Comparison of ENCODE assay signal across 34 cellular contexts in genomic region chr11:77054018-77054417, GRCh38. TPM values are rescaled to one million over a fixed set of nuclear protein-coding genes. Genes with fewer than 3 reads are reported as not detected.
"Had no signal": no experiment of that assay in that cellular context is flagged by ENCODE, and none has a peak within 500 bp of the region (broad histone marks: within the 10 kb centered on the region; RNA-seq: fewer than 3 reads in every experiment).

No MANE protein-coding gene starts in this region.

- DNase-seq: activated B cell treated with CpG ODN at 0.5 μM for 24 hours; activated CD4-positive, alpha-beta memory T cell treated with anti-CD3 and anti-CD28 coated beads for 36 hours; activated CD4-positive, alpha-beta T cell treated with anti-CD3 and anti-CD28 coated beads for 4 hours; activated CD4-positive, alpha-beta T cell treated with anti-CD3 and anti-CD28 coated beads, Interleukin-2, amount 50 U/mL, for 1 hour; activated CD4-positive, CD25-positive, alpha-beta regulatory T cell treated with anti-CD3 and anti-CD28 coated beads, Interleukin-2, amount 50 U/mL, for 72 hours; activated CD8-positive, alpha-beta memory T cell treated with anti-CD3 and anti-CD28 coated beads, Interleukin-2, amount 50 U/mL, for 4 hours; activated gamma-delta T cell treated with Interleukin-2 at 50 U/mL for 16 hours; activated naive CD4-positive, alpha-beta T cell treated with anti-CD3 and anti-CD28 coated beads, Interleukin-2, amount 10 ng/mL, durations not matched to agents 7 days and 5 days; activated naive CD8-positive, alpha-beta T cell treated with anti-CD3 and anti-CD28 coated beads, Interleukin-2, amount 50 U/mL, for 24 hours; activated T-cell treated with anti-CD3 and anti-CD28 coated beads for 4 hours; activated T-cell treated with anti-CD3 and anti-CD28 coated beads, Interleukin-2, amount 50 U/mL, for 4 hours; anterior cingulate cortex; KG1; MM.1S; MV-4-11; NCI-H1092; NCI-H1417; NCI-H146; NCI-H187; NCI-H2029 treated with DMSO at 0.1 percent for 48 hours; NCI-H2171 treated with DMSO at 0.1 percent for 48 hours; NCI-H446; NCI-H510A treated with DMSO at 0.1 percent for 48 hours; NCI-H526 treated with DMSO at 0.1 percent for 48 hours; NK-92 treated with Interleukin-12 subunit alpha and Interleukin-12 subunit beta, amount 100 ng/mL, for 24 hours; Right ventricle myocardium superior; SW 1271; T-helper 1 cell; T-helper 2 cell; T-helper 9 cell had no signal

- H3K4me3 ChIP-seq: cardiac muscle cell had no signal

- H3K36me3 ChIP-seq: cardiac muscle cell had no signal

- ATAC-seq: activated naive CD8-positive, alpha-beta T cell treated with anti-CD3 and anti-CD28 coated beads, Interleukin-2, amount 50 U/mL, for 24 hours; activated T-cell treated with anti-CD3 and anti-CD28 coated beads, Interleukin-2, amount 50 U/mL, for 4 hours had no signal

- H3K27me3 ChIP-seq: cardiac muscle cell had no signal

- H3K27ac ChIP-seq: cardiac muscle cell had no signal

RNA-seq across cellular contexts. Expression of gene B3GNT6, which starts 19.8 kb away (rescaled TPM):
- total RNA-seq: activated B cell treated with CpG ODN at 0.5 μM for 24 hours; activated CD4-positive, alpha-beta memory T cell treated with anti-CD3 and anti-CD28 coated beads for 36 hours; activated T-cell treated with anti-CD3 and anti-CD28 coated beads, Interleukin-2, amount 50 U/mL, for 4 hours; activated T-helper 1 cell treated with anti-CD3 and anti-CD28 coated beads, Interleukin-12 subunit alpha, Interleukin-12 subunit beta, Interleukin-2, Interleukin-4 antibody, amounts not matched to agents 30 ng/mL and 10 ng/mL and 1 ng/mL, durations not matched to agents 14 hours and 24 hours and 36 hours; cardiac muscle cell; chondrocyte; LHCN-M2; Right ventricle myocardium superior had no signal
- polyA plus RNA-seq: cardiac muscle cell had no signal

RNA-seq across cellular contexts. Expression of gene OMP, which starts 48.6 kb away (rescaled TPM):
- total RNA-seq: activated B cell treated with CpG ODN at 0.5 μM for 24 hours; activated CD4-positive, alpha-beta memory T cell treated with anti-CD3 and anti-CD28 coated beads for 36 hours; activated T-cell treated with anti-CD3 and anti-CD28 coated beads, Interleukin-2, amount 50 U/mL, for 4 hours; activated T-helper 1 cell treated with anti-CD3 and anti-CD28 coated beads, Interleukin-12 subunit alpha, Interleukin-12 subunit beta, Interleukin-2, Interleukin-4 antibody, amounts not matched to agents 30 ng/mL and 10 ng/mL and 1 ng/mL, durations not matched to agents 14 hours and 24 hours and 36 hours; cardiac muscle cell; chondrocyte; Right ventricle myocardium superior had no signal
- polyA plus RNA-seq: cardiac muscle cell had no signal
